8 cellular contexts compared by ENCODE assay signal in genomic region chr15:80512729-80513670, GRCh38.
DNase-seq lines count a peak whose midpoint lies in the region; ATAC-seq, FAIRE-seq and TF ChIP-seq lines count a peak whose summit lies in the region.

No MANE protein-coding gene starts in this region.

- H3K4me1 ChIP-seq in left lung (no peaks in the 10 kb centered on the region), prostate gland (replicated peaks) (no peaks in the 10 kb centered on the region)

- no peaks in the 10 kb centered on the region for H3K27me3 ChIP-seq in brain microvascular endothelial cell (replicated peaks)
- H3K27me3 ChIP-seq in left lung, result no peaks in the 10 kb centered on the region
- H3K27me3 ChIP-seq in prostate gland (replicated peaks; ENCODE audit: insufficient read depth), result no peaks in the 10 kb centered on the region

- in situ Hi-C loops in brain microvascular endothelial cell (cut with HindIII; ENCODE audit: low pct_ligation_motif_present, low sequenced_read_pairs), result no loop called here

- H3K27ac ChIP-seq in brain microvascular endothelial cell (no peak overlapping the region), left lung (no peak overlapping the region), prostate gland (no peak overlapping the region)

- FAIRE-seq in HTR-8/SVneo (lab: Jason Lieb, UNC), result no peak

- WGBS in prostate gland, result 78% methylated on average over 4 of the region's 4 CpGs

- intact Hi-C loops in left lung (cut with DNase I), result no loop called here
- intact Hi-C loops in prostate gland (cut with DNase I), result no loop called here

- H3K36me3 ChIP-seq in brain microvascular endothelial cell (replicated peaks) (no peaks in the 10 kb centered on the region), left lung (no peaks in the 10 kb centered on the region), prostate gland (no peaks in the 10 kb centered on the region)

- TF ChIP-seq CTCF in brain microvascular endothelial cell (IDR thresholded peaks at IDR 0.05; ENCODE audit: low read depth, low read length, missing control alignments) (peak; percentile 44), left lung (IDR thresholded peaks at IDR 0.05) (no peak), prostate gland (IDR thresholded peaks at IDR 0.05) (no peak)

- peaks cover 0 to 5% of the 10 kb centered on the region in 2 donors for H3K9me3 ChIP-seq in left lung
- no peaks in the 10 kb centered on the region for H3K9me3 ChIP-seq in prostate gland

- H3K4me3 ChIP-seq in brain microvascular endothelial cell (ENCODE audit: low read depth, low read length) (no peak overlapping the region), left lung (no peak overlapping the region), prostate gland (no peak overlapping the region)

- ATAC-seq in left lung, result peak; percentile 35
- ATAC-seq in GM18517 (IDR thresholded peaks at IDR 0.05; ENCODE audit: unreplicated experiment), result no peak
- no peak for ATAC-seq in GM19397 (IDR thresholded peaks at IDR 0.05; ENCODE audit: unreplicated experiment)
- no peak for ATAC-seq in GM21717 (IDR thresholded peaks at IDR 0.05; ENCODE audit: unreplicated experiment)

- no peak for TF ChIP-seq POLR2A in prostate gland (IDR thresholded peaks at IDR 0.05)

- DNase-seq in COLO668 (lab: John Stamatoyannopoulos, UW; ENCODE audit: unreplicated experiment), result peak; percentile 11
- peak; percentile 26 for DNase-seq in HTR-8/SVneo (ENCODE audit: insufficient read length, low spot score)
- no peak for DNase-seq in brain microvascular endothelial cell
- DNase-seq in left lung, result no peak
- DNase-seq in prostate gland (ENCODE audit: low spot score), result no peak

Comparison
In these comparisons a context has a peak if more than half of its experiments do, and no peak if none do; other contexts are left out.
1. DNase-seq: peak in COLO668 (single experiment) and HTR-8/SVneo (single experiment); none in brain microvascular endothelial cell (single experiment), left lung (0 of 2) and prostate gland (single experiment).